1 cellular context compared by ENCODE assay signal in the genomic region with DNA sequence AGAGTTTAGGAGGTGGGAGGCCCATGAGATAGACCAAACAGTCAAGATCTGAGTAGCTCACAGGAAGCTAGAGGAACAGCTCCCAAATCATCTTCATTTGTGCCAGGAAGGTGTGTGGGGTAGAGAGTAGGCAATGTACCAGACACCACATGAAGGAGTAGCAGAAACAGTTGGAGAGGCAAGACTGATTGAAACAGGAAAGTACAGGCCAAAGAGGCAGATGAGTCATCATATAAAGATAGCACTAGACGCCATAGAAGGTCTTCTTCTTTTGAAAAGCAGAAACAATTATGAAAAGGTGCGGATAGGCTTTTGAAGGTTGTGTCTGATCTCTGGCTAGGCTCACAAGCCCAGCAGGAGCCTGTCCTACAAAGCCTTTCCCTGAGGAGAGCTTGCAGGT.
TF ChIP-seq lines count a peak whose summit lies in the region.

No MANE protein-coding gene starts in this region.

TF ChIP-seq in HepG2, 621 proteins besides CTCF, POLR2A, EP300 and RAD21 (continued from another document):
- TF ChIP-seq ZBTB26 (CRISPR knock-in tag; IDR thresholded peaks at IDR 0.05; ENCODE audit: borderline replicate concordance) (no peak), ZNF724P (CRISPR knock-in tag; IDR thresholded peaks at IDR 0.05; ENCODE audit: borderline replicate concordance) (no peak)
- TF ChIP-seq, protein P1, sequence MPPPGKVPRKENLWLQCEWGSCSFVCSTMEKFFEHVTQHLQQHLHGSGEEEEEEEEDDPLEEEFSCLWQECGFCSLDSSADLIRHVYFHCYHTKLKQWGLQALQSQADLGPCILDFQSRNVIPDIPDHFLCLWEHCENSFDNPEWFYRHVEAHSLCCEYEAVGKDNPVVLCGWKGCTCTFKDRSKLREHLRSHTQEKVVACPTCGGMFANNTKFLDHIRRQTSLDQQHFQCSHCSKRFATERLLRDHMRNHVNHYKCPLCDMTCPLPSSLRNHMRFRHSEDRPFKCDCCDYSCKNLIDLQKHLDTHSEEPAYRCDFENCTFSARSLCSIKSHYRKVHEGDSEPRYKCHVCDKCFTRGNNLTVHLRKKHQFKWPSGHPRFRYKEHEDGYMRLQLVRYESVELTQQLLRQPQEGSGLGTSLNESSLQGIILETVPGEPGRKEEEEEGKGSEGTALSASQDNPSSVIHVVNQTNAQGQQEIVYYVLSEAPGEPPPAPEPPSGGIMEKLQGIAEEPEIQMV (CRISPR knock-in tag; IDR thresholded peaks at IDR 0.05; ENCODE audit: low read depth): no peak
- TF ChIP-seq, protein P2, sequence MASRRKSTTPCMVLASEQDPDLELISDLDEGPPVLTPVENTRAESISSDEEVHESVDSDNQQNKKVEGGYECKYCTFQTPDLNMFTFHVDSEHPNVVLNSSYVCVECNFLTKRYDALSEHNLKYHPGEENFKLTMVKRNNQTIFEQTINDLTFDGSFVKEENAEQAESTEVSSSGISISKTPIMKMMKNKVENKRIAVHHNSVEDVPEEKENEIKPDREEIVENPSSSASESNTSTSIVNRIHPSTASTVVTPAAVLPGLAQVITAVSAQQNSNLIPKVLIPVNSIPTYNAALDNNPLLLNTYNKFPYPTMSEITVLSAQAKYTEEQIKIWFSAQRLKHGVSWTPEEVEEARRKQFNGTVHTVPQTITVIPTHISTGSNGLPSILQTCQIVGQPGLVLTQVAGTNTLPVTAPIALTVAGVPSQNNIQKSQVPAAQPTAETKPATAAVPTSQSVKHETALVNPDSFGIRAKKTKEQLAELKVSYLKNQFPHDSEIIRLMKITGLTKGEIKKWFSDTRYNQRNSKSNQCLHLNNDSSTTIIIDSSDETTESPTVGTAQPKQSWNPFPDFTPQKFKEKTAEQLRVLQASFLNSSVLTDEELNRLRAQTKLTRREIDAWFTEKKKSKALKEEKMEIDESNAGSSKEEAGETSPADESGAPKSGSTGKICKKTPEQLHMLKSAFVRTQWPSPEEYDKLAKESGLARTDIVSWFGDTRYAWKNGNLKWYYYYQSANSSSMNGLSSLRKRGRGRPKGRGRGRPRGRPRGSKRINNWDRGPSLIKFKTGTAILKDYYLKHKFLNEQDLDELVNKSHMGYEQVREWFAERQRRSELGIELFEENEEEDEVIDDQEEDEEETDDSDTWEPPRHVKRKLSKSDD (CRISPR knock-in tag; IDR thresholded peaks at IDR 0.05; ENCODE audit: low read depth): no peak
